In genomic region chr16:73069581-73070262, GRCh38 we compare ENCODE assay signal across 12 cellular contexts. TPM values are rescaled to one million over a fixed set of nuclear protein-coding genes. Genes with fewer than 3 reads are reported as not detected.
DNase-seq lines count a peak whose midpoint lies in the region; ATAC-seq and TF ChIP-seq lines count a peak whose summit lies in the region.
"Had no signal": no experiment of that assay in that cellular context is flagged by ENCODE, and none has a peak within 500 bp of the region (broad histone marks: within the 10 kb centered on the region; RNA-seq: fewer than 3 reads in every experiment).

No MANE protein-coding gene starts in this region.

- H3F3A ChIP-seq in PC-9 (ENCODE audit: insufficient read depth, low read depth), result peaks cover 24% of the 10 kb centered on the region

- peak overlapping the region; percentile 82 for H3K4me3 Mint-ChIP-seq in glutamatergic neuron (ENCODE audit: unreplicated experiment)
- H3K4me3 Mint-ChIP-seq in activated naive CD4-positive, alpha-beta T cell treated with anti-CD3 and anti-CD28 coated beads, Interleukin-2, amount 10 ng/mL, durations not matched to agents 7 days and 5 days, result no peak overlapping the region
- H3K4me3 Mint-ChIP-seq: activated T-cell treated with anti-CD3 and anti-CD28 coated beads, Interleukin-2, amount 50 U/mL, for 4 hours; central memory CD8-positive, alpha-beta T cell had no signal

- no peaks in the 10 kb centered on the region for H4K20me1 ChIP-seq in PC-9 (ENCODE audit: insufficient read depth)

- POLR2A ChIA-PET in PC-9 (lab: Charles Lee; ENCODE audit: unreplicated experiment), result interaction anchor here (0.7 kb wide), 1 partner anchor 55 kb away, joined by 3 read pairs; no protein-coding TSS in a partner anchor

- no peaks in the 10 kb centered on the region for H3K27me3 ChIP-seq in ACC112 (ENCODE audit: insufficient read depth, low read length)
- no peaks in the 10 kb centered on the region for H3K27me3 ChIP-seq in PC-9 (ENCODE audit: insufficient read depth, low read depth)

- no peaks in the 10 kb centered on the region for H3K79me2 ChIP-seq in ACC112 (ENCODE audit: control insufficient read depth, insufficient read depth, low read length, unreplicated experiment)
- no peaks in the 10 kb centered on the region for H3K79me2 ChIP-seq in PC-9 (ENCODE audit: low read depth)

- H3K36me3 Mint-ChIP-seq in glutamatergic neuron (ENCODE audit: unreplicated experiment), result no peaks in the 10 kb centered on the region
- no peaks in the 10 kb centered on the region for H3K36me3 Mint-ChIP-seq in activated naive CD4-positive, alpha-beta T cell treated with anti-CD3 and anti-CD28 coated beads, Interleukin-2, amount 10 ng/mL, durations not matched to agents 7 days and 5 days

- BruUV-seq in PC-9 (replicated peaks; lab: Mats Ljungman, UMichigan), result TSS peak; percentile 68

- CTCF ChIA-PET in PC-9 (lab: Charles Lee), result interaction anchor here (0.5 kb wide), 1 partner anchor 237 kb away, joined by 8 read pairs; no protein-coding TSS in a partner anchor
- CTCF ChIA-PET in activated naive CD4-positive, alpha-beta T cell treated with anti-CD3 and anti-CD28 coated beads, Interleukin-2, amount 10 ng/mL, durations not matched to agents 7 days and 5 days (lab: Charles Lee), result no interaction called here

- no peak for DNase-seq in PC-9
- no peak for DNase-seq in glutamatergic neuron
- peak; percentile 6 for DNase-seq in posterior vena cava (ENCODE audit: low spot score)
- no peak for DNase-seq in glomerular visceral epithelial cell (ENCODE audit: extremely low spot score)
- no peak for DNase-seq in activated naive CD4-positive, alpha-beta T cell treated with anti-CD3 and anti-CD28 coated beads, Interleukin-2, amount 10 ng/mL, durations not matched to agents 7 days and 5 days
- DNase-seq: activated T-cell treated with anti-CD3 and anti-CD28 coated beads, Interleukin-2, amount 50 U/mL, for 4 hours; stimulated activated naive CD4-positive, alpha-beta T cell had no signal

- H3K27ac ChIP-seq in ACC112 (ENCODE audit: low read depth, low read length), result peak overlapping the region; percentile 98
- H3K27ac ChIP-seq in PC-9, result peak overlapping the region; percentile 92
- H3K27ac ChIP-seq: BLaER1 had no signal

- ATAC-seq in HG02798 (IDR thresholded peaks at IDR 0.05; ENCODE audit: poor library complexity, unreplicated experiment), result no peak
- ATAC-seq in HG03439 (IDR thresholded peaks at IDR 0.05; ENCODE audit: unreplicated experiment), result no peak
- ATAC-seq: activated T-cell treated with anti-CD3 and anti-CD28 coated beads, Interleukin-2, amount 50 U/mL, for 4 hours had no signal

- H3K9me3 ChIP-seq in PC-9 (ENCODE audit: insufficient read depth, low read depth), result no peaks in the 10 kb centered on the region
- H3K9me3 ChIP-seq: BLaER1 had no signal

- H3K27me3 Mint-ChIP-seq in glutamatergic neuron (ENCODE audit: unreplicated experiment), result peaks cover 29% of the 10 kb centered on the region
- H3K27me3 Mint-ChIP-seq in activated naive CD4-positive, alpha-beta T cell treated with anti-CD3 and anti-CD28 coated beads, Interleukin-2, amount 10 ng/mL, durations not matched to agents 7 days and 5 days, result peaks cover 85% of the 10 kb centered on the region

- H2AFZ ChIP-seq in ACC112 (ENCODE audit: low read length, unreplicated experiment) (peak overlapping the region; percentile 65), PC-9 (peak overlapping the region; percentile 68)

- TF ChIP-seq CTCF in PC-9 (conservative IDR thresholded peaks at IDR 0.05), result no peak
- TF ChIP-seq CTCF in glutamatergic neuron (IDR thresholded peaks at IDR 0.05; ENCODE audit: partially characterized antibody, unreplicated experiment), result no peak

- no peak overlapping the region for H3K4me3 ChIP-seq in ACC112 (ENCODE audit: low read depth, low read length)
- peak overlapping the region; percentile 55; the same call in 1 of the 2 replicates for H3K4me3 ChIP-seq in PC-9
- H3K4me3 ChIP-seq: BLaER1 had no signal

- H3K27ac Mint-ChIP-seq in glutamatergic neuron (ENCODE audit: unreplicated experiment), result no peak overlapping the region
- no peak overlapping the region for H3K27ac Mint-ChIP-seq in activated naive CD4-positive, alpha-beta T cell treated with anti-CD3 and anti-CD28 coated beads, Interleukin-2, amount 10 ng/mL, durations not matched to agents 7 days and 5 days

- H3K36me3 ChIP-seq in ACC112 (ENCODE audit: insufficient read depth, low read length) (no peaks in the 10 kb centered on the region), PC-9 (ENCODE audit: low read depth) (no peaks in the 10 kb centered on the region)
- H3K36me3 ChIP-seq: BLaER1 had no signal

- H3K4me2 ChIP-seq in PC-9, result peak overlapping the region; percentile 99

- intact Hi-C loops in PC-9 (cut with micrococcal nuclease; ENCODE audit: unreplicated experiment) (loop anchor here (5.0 kb wide), 1 partner anchor 108 kb away; no protein-coding TSS in a partner anchor), posterior vena cava (cut with DNase I) (loop anchor here in 1 of 2 donors (10.0 kb wide), 1 partner anchor 105 kb away; no protein-coding TSS in a partner anchor)

- peaks cover 45% of the 10 kb centered on the region for H3K4me1 ChIP-seq in ACC112 (ENCODE audit: control insufficient read depth, insufficient read depth, low read length, unreplicated experiment)
- peaks cover 38% of the 10 kb centered on the region for H3K4me1 ChIP-seq in PC-9 (replicated peaks; ENCODE audit: insufficient read depth)

- peaks cover 10% of the 10 kb centered on the region for H3K9me3 Mint-ChIP-seq in glutamatergic neuron (ENCODE audit: unreplicated experiment)
- H3K9me3 Mint-ChIP-seq in activated naive CD4-positive, alpha-beta T cell treated with anti-CD3 and anti-CD28 coated beads, Interleukin-2, amount 10 ng/mL, durations not matched to agents 7 days and 5 days, result no peaks in the 10 kb centered on the region
- H3K9me3 Mint-ChIP-seq: activated T-cell treated with anti-CD3 and anti-CD28 coated beads, Interleukin-2, amount 50 U/mL, for 4 hours; central memory CD8-positive, alpha-beta T cell had no signal

- H3K9me2 ChIP-seq in PC-9 (ENCODE audit: insufficient read depth), result no peaks in the 10 kb centered on the region

- peaks cover 17% of the 10 kb centered on the region for H3K4me1 Mint-ChIP-seq in glutamatergic neuron (ENCODE audit: low read depth, unreplicated experiment)
- H3K4me1 Mint-ChIP-seq in activated naive CD4-positive, alpha-beta T cell treated with anti-CD3 and anti-CD28 coated beads, Interleukin-2, amount 10 ng/mL, durations not matched to agents 7 days and 5 days, result peaks cover 9% of the 10 kb centered on the region
- H3K4me1 Mint-ChIP-seq: central memory CD8-positive, alpha-beta T cell had no signal

RNA-seq across cellular contexts. Expression of gene ZFHX3, which starts 21.8 kb away (rescaled TPM):
- total RNA-seq in PC-9 (2021), result 20.5 and 23.1 TPM in 2 replicates
- 6.8 TPM for total RNA-seq in glutamatergic neuron (ENCODE audit: unreplicated experiment)
- total RNA-seq in posterior vena cava, result 10 to 100 TPM; 40.8 to 43.7 TPM
